Comparison of ENCODE assay signal across 15 cellular contexts in genomic region chr20:57697540-57697939, GRCh38. TPM values are rescaled to one million over a fixed set of nuclear protein-coding genes. Genes with fewer than 3 reads are reported as not detected.
DNase-seq lines count a peak whose midpoint lies in the region; ATAC-seq and TF ChIP-seq lines count a peak whose summit lies in the region.
"Had no signal": no experiment of that assay in that cellular context is flagged by ENCODE, and none has a peak within 500 bp of the region (broad histone marks: within the 10 kb centered on the region; RNA-seq: fewer than 3 reads in every experiment).

No MANE protein-coding gene starts in this region.

- POLR2A ChIA-PET in PC-3 (lab: Charles Lee; ENCODE audit: unreplicated experiment), result interaction anchor here (0.5 to 1.0 kb wide), 5 partner anchors 17 to 414 kb away, joined by 3 to 5 read pairs (median 3); no protein-coding TSS in a partner anchor

- no TSS peak for BruUV-seq in PC-3 (replicated peaks; lab: Mats Ljungman, UMichigan)

- H3K4me1 ChIP-seq in ACC112 (ENCODE audit: control insufficient read depth, insufficient read depth, low read length, unreplicated experiment), result peaks cover 18% of the 10 kb centered on the region
- peaks cover 90% of the 10 kb centered on the region for H3K4me1 ChIP-seq in PC-3 (ENCODE audit: insufficient read depth, low read length)
- H3K4me1 ChIP-seq: uterus had no signal

- peak overlapping the region; percentile 57 for H3K27ac ChIP-seq in ACC112 (ENCODE audit: low read depth, low read length)
- H3K27ac ChIP-seq in PC-3 (ENCODE audit: low read length), result peak overlapping the region; percentile 90
- H3K27ac ChIP-seq in WERI-Rb-1, result no peak overlapping the region
- H3K27ac ChIP-seq: uterus had no signal

- H3K9ac ChIP-seq in PC-3 (ENCODE audit: low read length), result peak overlapping the region; percentile 68

- H3K4me3 ChIP-seq in ACC112 (ENCODE audit: low read depth, low read length), result peak overlapping the region; percentile 19; the same call in 1 of the 2 replicates
- peak overlapping the region; percentile 37 for H3K4me3 ChIP-seq in PC-3 (ENCODE audit: low read length)
- H3K4me3 ChIP-seq in choroid plexus epithelial cell (ENCODE audit: low read depth, low read length), result no peak overlapping the region
- no peak overlapping the region for H3K4me3 ChIP-seq in WERI-Rb-1 (ENCODE audit: low read depth, low read length)
- H3K4me3 ChIP-seq: uterus had no signal

- peak overlapping the region in 4 of 8 donors; percentile 10 to 97 (median 16) for H3K4me3 Mint-ChIP-seq in naive B cell
- H3K4me3 Mint-ChIP-seq: activated CD4-positive, alpha-beta T cell treated with anti-CD3 and anti-CD28 coated beads, Interleukin-2, amount 10 ng/mL, durations not matched to agents 24 days and 14 days; nephron progenitor cell had no signal

- peak overlapping the region; percentile 72 for H3K4me2 ChIP-seq in PC-3 (ENCODE audit: low read length)

- H3K27ac Mint-ChIP-seq in naive B cell, result peak overlapping the region; percentile 0 to 99 (median 79)
- H3K27ac Mint-ChIP-seq: nephron progenitor cell had no signal

- peaks cover 34% of the 10 kb centered on the region for H3F3A ChIP-seq in PC-3 (ENCODE audit: low read length, unreplicated experiment)

- H3K36me3 ChIP-seq in ACC112 (ENCODE audit: insufficient read depth, low read length) (no peaks in the 10 kb centered on the region), PC-3 (ENCODE audit: low read depth, low read length) (peaks cover 16% of the 10 kb centered on the region), WERI-Rb-1 (no peaks in the 10 kb centered on the region; the same call in 1 of the 2 replicates)
- H3K36me3 ChIP-seq: uterus had no signal

- H3K27me3 ChIP-seq in ACC112 (ENCODE audit: insufficient read depth, low read length) (no peaks in the 10 kb centered on the region), PC-3 (ENCODE audit: low read length) (no peaks in the 10 kb centered on the region), WERI-Rb-1 (ENCODE audit: insufficient read depth, low read depth, severe bottlenecking) (no peaks in the 10 kb centered on the region)
- H3K27me3 ChIP-seq: uterus had no signal

- CTCF ChIA-PET in PC-3 (lab: Charles Lee), result interaction anchor here (0.5 to 1.0 kb wide), 3 partner anchors 44 to 242 kb away, joined by 3 to 5 read pairs (median 3); no protein-coding TSS in a partner anchor

- H3K36me3 Mint-ChIP-seq in naive B cell, result no peaks in the 10 kb centered on the region

- TF ChIP-seq CTCF in PC-3 (conservative IDR thresholded peaks at IDR 0.05; ENCODE audit: low read depth, low read length), result no peak
- TF ChIP-seq CTCF in choroid plexus epithelial cell (conservative IDR thresholded peaks at IDR 0.05; ENCODE audit: low read depth, low read length), result no peak
- no peak for TF ChIP-seq CTCF in WERI-Rb-1 (IDR thresholded peaks at IDR 0.05; ENCODE audit: low read depth, low read length)

- H3K79me2 ChIP-seq in ACC112 (ENCODE audit: control insufficient read depth, insufficient read depth, low read length, unreplicated experiment), result no peaks in the 10 kb centered on the region
- peaks cover 87% of the 10 kb centered on the region for H3K79me2 ChIP-seq in PC-3 (ENCODE audit: low read length)

- H2AFZ ChIP-seq in ACC112 (ENCODE audit: low read length, unreplicated experiment), result no peak overlapping the region
- no peak overlapping the region for H2AFZ ChIP-seq in PC-3 (ENCODE audit: low read length)

- H3K9me2 ChIP-seq in PC-3 (replicated peaks; ENCODE audit: low read length), result no peaks in the 10 kb centered on the region

- H3K4me1 Mint-ChIP-seq in naive B cell, result peaks cover 81 to 100% (median 99%) of the 10 kb centered on the region in 3 donors

- H3K9me3 ChIP-seq in PC-3 (ENCODE audit: low read length) (no peaks in the 10 kb centered on the region), WERI-Rb-1 (ENCODE audit: severe bottlenecking) (no peaks in the 10 kb centered on the region)
- H3K9me3 ChIP-seq: uterus had no signal

- ATAC-seq in PC-3, result no peak
- ATAC-seq in naive B cell (ENCODE audit: low read depth in 2 of 2), result no peak
- ATAC-seq in HG03175 (IDR thresholded peaks at IDR 0.05; ENCODE audit: unreplicated experiment), result no peak

- DNase-seq in PC-3 (no peak), choroid plexus epithelial cell (ENCODE audit: low read depth) (peak; percentile 2), naive B cell (no peak), WERI-Rb-1 (no peak), NCI-H128 (lab: John Stamatoyannopoulos, UW; ENCODE audit: unreplicated experiment) (no peak), NCI-H1105 (lab: John Stamatoyannopoulos, UW) (no peak)
- DNase-seq: anterior cingulate cortex, NCI-H187 treated with DMSO at 0.1 percent for 48 hours, nephron progenitor cell, SHP77 treated with DMSO at 0.1 percent for 48 hours, T-helper 9 cell had no signal

- H4K20me1 ChIP-seq in PC-3 (ENCODE audit: low read length), result peaks cover 39% of the 10 kb centered on the region

- intact Hi-C loops in PC-3 (cut with micrococcal nuclease), result loop anchor here (5.0 kb wide), 4 partner anchors 75 to 430 kb away; partner anchors contain the start of gene ZBP1

- H3K27me3 Mint-ChIP-seq in naive B cell, result no peaks in the 10 kb centered on the region

- H3K9me3 Mint-ChIP-seq in naive B cell, result no peaks in the 10 kb centered on the region
- H3K9me3 Mint-ChIP-seq: activated CD4-positive, alpha-beta T cell treated with anti-CD3 and anti-CD28 coated beads, Interleukin-2, amount 10 ng/mL, durations not matched to agents 24 days and 14 days; nephron progenitor cell had no signal

RNA-seq across cellular contexts. Expression of gene PMEPA1, which starts 12.3 kb away (rescaled TPM):
- 21.9 and 29.3 TPM in 2 replicates for total RNA-seq in PC-3 (2014; rRNA removed)
- 10 to 100 TPM in 5 of 6 donors, 1 to 10 TPM in 1; 7.6 to 18.7 (median 12.5) TPM for polyA plus RNA-seq in naive B cell (ENCODE audit: low read depth in 6 of 6)

Comparison
In these comparisons a context has a peak if more than half of its experiments do, and no peak if none do; other contexts are left out.
1. H3K4me3 ChIP-seq: peak in ACC112 (single experiment) and PC-3 (single experiment); none in choroid plexus epithelial cell (single experiment) and WERI-Rb-1 (single experiment).